Comparison of ENCODE assay signal across 25 cellular contexts in the genomic region with DNA sequence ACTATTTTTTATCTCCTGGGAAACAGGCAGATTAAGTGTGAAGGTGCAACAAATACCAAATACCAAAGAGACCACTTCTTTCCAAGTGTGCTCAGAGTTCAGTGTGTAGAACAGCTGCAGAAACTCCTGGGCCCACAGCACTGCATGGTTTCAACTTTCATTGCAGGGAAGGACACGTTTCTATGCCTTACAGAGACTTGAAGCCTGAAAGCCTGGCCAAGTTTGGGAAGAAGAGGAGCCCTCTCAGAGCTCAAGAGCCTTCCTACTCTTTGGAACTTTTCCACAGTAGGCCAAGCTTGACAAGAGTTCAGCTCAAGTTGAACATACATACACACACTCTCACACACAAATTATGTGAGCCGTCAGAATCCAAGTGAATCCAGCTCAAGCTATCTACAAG. TPM values are rescaled to one million over a fixed set of nuclear protein-coding genes. Genes with fewer than 3 reads are reported as not detected.
A peak's percentile ranks its signal among the peaks of the same experiment; 100 is the strongest.
DNase-seq lines count a peak whose midpoint lies in the region; ATAC-seq and TF ChIP-seq lines count a peak whose summit lies in the region.
"Had no signal": no experiment of that assay in that cellular context is flagged by ENCODE, and none has a peak within 500 bp of the region (broad histone marks: within the 10 kb centered on the region; RNA-seq: fewer than 3 reads in every experiment).

No MANE protein-coding gene starts in this region.

- peaks cover 100% of the 10 kb centered on the region for H3K27me3 ChIP-seq in GM23338 (ENCODE audit: insufficient read depth)
- peaks cover 0 to 94% (median 56%) of the 10 kb centered on the region in 3 donors for H3K27me3 ChIP-seq in stomach
- H3K27me3 ChIP-seq: testis had no signal

- DNase-seq in GM23338 (ENCODE audit: low spot score) (no peak), medulla oblongata (ENCODE audit: extremely low spot score) (peak; percentile 35), stomach (no peak), dermis blood vessel endothelial cell (no peak), SK-N-DZ (ENCODE audit: low spot score) (no peak)
- DNase-seq in stimulated activated naive CD8-positive, alpha-beta T cell treated with anti-CD3 and anti-CD28 coated beads, Interleukin-15, amount 100 ng/mL, for 72 hours = no peak
- DNase-seq: activated CD4-positive, alpha-beta T cell treated with anti-CD3 and anti-CD28 coated beads for 36 hours; activated CD8-positive, alpha-beta memory T cell treated with anti-CD3 and anti-CD28 coated beads, Interleukin-2, amount 50 U/mL, for 4 hours; activated naive CD4-positive, alpha-beta T cell; effector CD4-positive, alpha-beta T cell; KG1; kidney glomerular epithelial cell; midbrain; NCI-H1092; NCI-H2107; NCI-H526; small intestine; stimulated activated CD4-positive, alpha-beta T cell treated with anti-CD3 and anti-CD28 coated beads, Interleukin-4, amount 100 ng/mL, for 4 hours; stimulated activated CD8-positive, alpha-beta memory T cell treated with anti-CD3 and anti-CD28 coated beads, Interleukin-4, amount 100 ng/mL, for 48 hours; testis had no signal

- no peaks in the 10 kb centered on the region for H3K36me3 Mint-ChIP-seq in GM23338 (ENCODE audit: low read depth)
- no peaks in the 10 kb centered on the region for H3K36me3 Mint-ChIP-seq in brain

- no peak for TF ChIP-seq POLR2A in stomach (IDR thresholded peaks at IDR 0.05)

- H3K4me3 Mint-ChIP-seq in GM23338 (no peak overlapping the region), brain (peak overlapping the region in 4 of 5 experiments; percentile 59 to 66 (median 64))
- no peak overlapping the region for H3K4me3 Mint-ChIP-seq in stimulated activated naive CD8-positive, alpha-beta T cell treated with anti-CD3 and anti-CD28 coated beads, Interleukin-15, amount 100 ng/mL, for 72 hours
- H3K4me3 Mint-ChIP-seq: activated CD4-positive, alpha-beta T cell treated with anti-CD3 and anti-CD28 coated beads for 36 hours had no signal

- H3K79me2 ChIP-seq in GM23338 (replicated peaks; ENCODE audit: insufficient read depth) = no peaks in the 10 kb centered on the region

- 42 to 61% (median 55%) methylated on average over 2 of the region's 2 CpGs for WGBS in stomach, 5 donors

- H3K9me3 Mint-ChIP-seq in GM23338 (peaks cover 2% of the 10 kb centered on the region; the same call in 1 of the 3 replicates), brain (peaks cover 0 to 33% (median 7%) of the 10 kb centered on the region in 5 experiments)
- H3K9me3 Mint-ChIP-seq in stimulated activated naive CD8-positive, alpha-beta T cell treated with anti-CD3 and anti-CD28 coated beads, Interleukin-15, amount 100 ng/mL, for 72 hours = no peaks in the 10 kb centered on the region

- H3K36me3 ChIP-seq in GM23338 (ENCODE audit: insufficient read depth) = no peaks in the 10 kb centered on the region
- H3K36me3 ChIP-seq in stomach = no peaks in the 10 kb centered on the region

- H3K27ac ChIP-seq in GM23338 (ENCODE audit: low read depth) (no peak overlapping the region), stomach (peak overlapping the region in 3 of 5 donors; percentile 83 to 99 (median 96))
- H3K27ac ChIP-seq: hepatocyte, PC-9, testis had no signal

- peaks cover 47% of the 10 kb centered on the region for H3F3A ChIP-seq in GM23338 (replicated peaks; ENCODE audit: low read depth)

- no peak overlapping the region for H3K4me2 ChIP-seq in GM23338
- H3K4me2 ChIP-seq: hepatocyte, PC-9 had no signal

- no peaks in the 10 kb centered on the region for H3K9me2 ChIP-seq in GM23338 (ENCODE audit: insufficient read depth)

- H4K20me1 ChIP-seq in GM23338 (replicated peaks; ENCODE audit: insufficient read depth) = peaks cover 62% of the 10 kb centered on the region

- TF ChIP-seq CTCF in GM23338 (conservative IDR thresholded peaks at IDR 0.05; ENCODE audit: low read depth in 2 of 2) = no peak
- TF ChIP-seq CTCF in brain (conservative IDR thresholded peaks at IDR 0.05) = no peak
- TF ChIP-seq CTCF in stomach (IDR thresholded peaks at IDR 0.05) = no peak

- H2AFZ ChIP-seq in GM23338 = no peak overlapping the region
- H2AFZ ChIP-seq: hepatocyte, PC-9 had no signal

- H3K4me3 ChIP-seq in GM23338 (no peak overlapping the region), stomach (no peak overlapping the region)
- H3K4me3 ChIP-seq: hepatocyte, PC-9, testis had no signal

- H3K4me1 ChIP-seq in GM23338 (ENCODE audit: insufficient read depth) = peaks cover 15% of the 10 kb centered on the region; the same call in 1 of the 2 replicates
- H3K4me1 ChIP-seq in stomach = peaks cover 0 to 81% (median 33%) of the 10 kb centered on the region in 4 donors
- H3K4me1 ChIP-seq: testis had no signal

- no peak overlapping the region for H3K27ac Mint-ChIP-seq in GM23338
- peak overlapping the region in 2 of 5 experiments; percentile 83 to 90 for H3K27ac Mint-ChIP-seq in brain
- no peak overlapping the region for H3K27ac Mint-ChIP-seq in stimulated activated naive CD8-positive, alpha-beta T cell treated with anti-CD3 and anti-CD28 coated beads, Interleukin-15, amount 100 ng/mL, for 72 hours
- H3K27ac Mint-ChIP-seq: activated CD4-positive, alpha-beta T cell treated with anti-CD3 and anti-CD28 coated beads for 36 hours had no signal

- intact Hi-C loops in stomach (cut with DNase I; ENCODE audit: low total_unique reads) = no loop called here

- no peak for TF ChIP-seq EP300 in stomach (IDR thresholded peaks at IDR 0.05)

- no peaks in the 10 kb centered on the region for H3K9me3 ChIP-seq in stomach
- H3K9me3 ChIP-seq: testis had no signal

- ATAC-seq in GM23338 (no peak), HG03457 (IDR thresholded peaks at IDR 0.05; ENCODE audit: unreplicated experiment) (no peak)
- ATAC-seq in stimulated activated naive CD8-positive, alpha-beta T cell treated with anti-CD3 and anti-CD28 coated beads, Interleukin-15, amount 100 ng/mL, for 72 hours = no peak
- ATAC-seq: activated CD4-positive, alpha-beta T cell treated with anti-CD3 and anti-CD28 coated beads for 36 hours; SK-N-SH treated with all-trans-retinoic acid at 6 μM for 48 hours had no signal

- peaks cover 16% of the 10 kb centered on the region for H3K4me1 Mint-ChIP-seq in GM23338
- peaks cover 64% of the 10 kb centered on the region for H3K4me1 Mint-ChIP-seq in brain
- no peaks in the 10 kb centered on the region for H3K4me1 Mint-ChIP-seq in stimulated activated naive CD8-positive, alpha-beta T cell treated with anti-CD3 and anti-CD28 coated beads, Interleukin-15, amount 100 ng/mL, for 72 hours
- H3K4me1 Mint-ChIP-seq: activated CD4-positive, alpha-beta T cell treated with anti-CD3 and anti-CD28 coated beads for 36 hours had no signal

- H3K27me3 Mint-ChIP-seq in GM23338 (ENCODE audit: insufficient read depth, low read depth, poor library complexity) (peaks cover 96% of the 10 kb centered on the region), brain (peaks cover 97% of the 10 kb centered on the region)
- peaks cover 58% of the 10 kb centered on the region for H3K27me3 Mint-ChIP-seq in stimulated activated naive CD8-positive, alpha-beta T cell treated with anti-CD3 and anti-CD28 coated beads, Interleukin-15, amount 100 ng/mL, for 72 hours

TF ChIP-seq in GM23338, 12 proteins besides CTCF, POLR2A, EP300 and RAD21 (continues in another document):
- TF ChIP-seq EZH2phosphoT487 (IDR thresholded peaks at IDR 0.05; ENCODE audit: unreplicated experiment) (peak; percentile 20), EZH2 (IDR thresholded peaks at IDR 0.05; ENCODE audit: low read depth, unreplicated experiment) (peak; percentile 62)

RNA-seq across cellular contexts. Expression of gene HOXA4, which starts 2.5 kb away (rescaled TPM):
- not detected in 2 replicates for total RNA-seq in GM23338 (2014; rRNA removed; shearing (Covaris generic))
- polyA plus RNA-seq in GM23338 (2016; fragmentation: Nextera tagmentation; extraction: Ambion mirVana) (not detected in 2 replicates), brain (ENCODE audit: insufficient read depth, low read depth, low replicate concordance) (1.1 TPM), stomach (10 to 100 TPM in 1 of 3 donors, 1 to 10 TPM in 2; 4.4 to 17.0 (median 5.9) TPM)
- total RNA-seq in stomach (1 to 10 TPM in 3 of 5 donors, under 1 TPM in 2; 0.55 to 5.8 (median 2.2) TPM), dermis blood vessel endothelial cell (0.34 and 0.65 TPM in 2 replicates)
- not detected in 2 replicates for polyA plus RNA-seq in SK-N-DZ (2014; cell fraction: cytosol; rRNA removed)
- polyA plus RNA-seq in SK-N-DZ (2014; cell fraction: nucleus; rRNA removed) = not detected in 2 replicates
- total RNA-seq: PC-9 had no signal

RNA-seq across cellular contexts. Expression of gene HOXA5, which starts 15.4 kb away (rescaled TPM):
- not detected in 2 replicates for total RNA-seq in GM23338 (2014; rRNA removed; shearing (Covaris generic))
- polyA plus RNA-seq in GM23338 (2016; fragmentation: Nextera tagmentation; extraction: Ambion mirVana) (not detected in 2 replicates), brain (ENCODE audit: insufficient read depth, low read depth, low replicate concordance) (25.3 TPM), stomach (10 to 100 TPM in 1 of 3 donors, 1 to 10 TPM in 2; 7.5 to 12.8 (median 7.8) TPM)
- total RNA-seq in stomach (10 to 100 TPM in 3 of 5 donors, 1 to 10 TPM in 2; 2.9 to 53.1 (median 18.2) TPM), dermis blood vessel endothelial cell (5.6 and 6.1 TPM in 2 replicates)
- polyA plus RNA-seq in SK-N-DZ (2014; cell fraction: cytosol; rRNA removed) = not detected in 2 replicates
- polyA plus RNA-seq in SK-N-DZ (2014; cell fraction: nucleus; rRNA removed) = not detected in 2 replicates
- total RNA-seq: activated CD4-positive, alpha-beta T cell treated with anti-CD3 and anti-CD28 coated beads for 36 hours had no signal

RNA-seq across cellular contexts. Expression of gene HOXA6, which starts 19.5 kb away (rescaled TPM):
- total RNA-seq in GM23338 (2014; rRNA removed; shearing (Covaris generic)) = not detected in 2 replicates
- not detected in 2 replicates for polyA plus RNA-seq in GM23338 (2016; fragmentation: Nextera tagmentation; extraction: Ambion mirVana)
- polyA plus RNA-seq in brain (ENCODE audit: insufficient read depth, low read depth, low replicate concordance) = 14.9 TPM
- total RNA-seq in stomach = 10 to 100 TPM in 1 of 5 donors, 1 to 10 TPM in 1, not detected in 3; 3.7 to 12.7 TPM
- under 1 TPM in 1 of 3 donors, not detected in 2; 0.81 TPM for polyA plus RNA-seq in stomach
- 2.9 and 8.6 TPM in 2 replicates for total RNA-seq in dermis blood vessel endothelial cell
- not detected in 2 replicates for polyA plus RNA-seq in SK-N-DZ (2014; cell fraction: cytosol; rRNA removed)
- not detected in 2 replicates for polyA plus RNA-seq in SK-N-DZ (2014; cell fraction: nucleus; rRNA removed)
- total RNA-seq: activated CD4-positive, alpha-beta T cell treated with anti-CD3 and anti-CD28 coated beads for 36 hours; hepatocyte; testis had no signal

RNA-seq across cellular contexts. Expression of gene HOXA3, which starts 24.3 kb away (rescaled TPM):
- total RNA-seq in GM23338 (2014; rRNA removed; shearing (Covaris generic)) = not detected in 2 replicates
- not detected in 2 replicates for polyA plus RNA-seq in GM23338 (2016; fragmentation: Nextera tagmentation; extraction: Ambion mirVana)
- 2.0 TPM for polyA plus RNA-seq in brain (ENCODE audit: insufficient read depth, low read depth, low replicate concordance)
- 10 to 100 TPM in 1 of 5 donors, 1 to 10 TPM in 2, under 1 TPM in 2; 0.87 to 42.6 (median 5.2) TPM for total RNA-seq in stomach
- polyA plus RNA-seq in stomach = 1 to 10 TPM; 2.8 to 5.2 (median 4.8) TPM
- 2.4 and 6.0 TPM in 2 replicates for total RNA-seq in dermis blood vessel endothelial cell
- not detected in 2 replicates for polyA plus RNA-seq in SK-N-DZ (2014; cell fraction: cytosol; rRNA removed)
- not detected in 2 replicates for polyA plus RNA-seq in SK-N-DZ (2014; cell fraction: nucleus; rRNA removed)
- total RNA-seq: activated CD4-positive, alpha-beta T cell treated with anti-CD3 and anti-CD28 coated beads for 36 hours had no signal

RNA-seq across cellular contexts. Expression of gene HOXA2, which starts 25.6 kb away (rescaled TPM):
- not detected in 2 replicates for total RNA-seq in GM23338 (2014; rRNA removed; shearing (Covaris generic))
- polyA plus RNA-seq in GM23338 (2016; fragmentation: Nextera tagmentation; extraction: Ambion mirVana) (not detected in 2 replicates), brain (ENCODE audit: insufficient read depth, low read depth, low replicate concordance) (not detected), stomach (1 to 10 TPM; 1.1 to 3.7 (median 1.2) TPM)
- total RNA-seq in stomach (1 to 10 TPM in 3 of 5 donors, under 1 TPM in 1, not detected in 1; 0.89 to 2.3 (median 1.1) TPM), dermis blood vessel endothelial cell (0.33 and 0.34 TPM in 2 replicates)
- not detected in 2 replicates for polyA plus RNA-seq in SK-N-DZ (2014; cell fraction: cytosol; rRNA removed)
- not detected in 2 replicates for polyA plus RNA-seq in SK-N-DZ (2014; cell fraction: nucleus; rRNA removed)
- total RNA-seq: activated CD4-positive, alpha-beta T cell treated with anti-CD3 and anti-CD28 coated beads for 36 hours; hepatocyte had no signal

Comparison
In these comparisons a context has a peak if more than half of its experiments do, and no peak if none do; other contexts are left out.
1. H3K4me3 Mint-ChIP-seq: peak in brain (4 of 5); none in GM23338 (single experiment) and stimulated activated naive CD8-positive, alpha-beta T cell treated with anti-CD3 and anti-CD28 coated beads, Interleukin-15, amount 100 ng/mL, for 72 hours (0 of 2).